ENCODE assay signal across 20 cellular contexts in genomic region chr9:128765499-128765898, GRCh38. TPM values are rescaled to one million over a fixed set of nuclear protein-coding genes. Genes with fewer than 3 reads are reported as not detected.
DNase-seq lines count a peak whose midpoint lies in the region; ATAC-seq, FAIRE-seq and TF ChIP-seq lines count a peak whose summit lies in the region.
"Had no signal": no experiment of that assay in that cellular context is flagged by ENCODE, and none has a peak within 500 bp of the region (broad histone marks: within the 10 kb centered on the region; RNA-seq: fewer than 3 reads in every experiment).

No MANE protein-coding gene starts in this region.

- peak overlapping the region; percentile 45 for H3K27ac Mint-ChIP-seq in CD4-positive, alpha-beta T cell
- peak overlapping the region; percentile 90; the same call in 1 of the 2 replicates for H3K27ac Mint-ChIP-seq in WTC11
- H3K27ac Mint-ChIP-seq: IgD-negative memory B cell had no signal

- H3K4me1 Mint-ChIP-seq in CD4-positive, alpha-beta T cell (ENCODE audit: low read depth) = peaks cover 62% of the 10 kb centered on the region
- H3K4me1 Mint-ChIP-seq in WTC11 = peaks cover 13% of the 10 kb centered on the region

- POLR2A ChIA-PET in CD4-positive, alpha-beta T cell (lab: Charles Lee) = no interaction called here
- POLR2A ChIA-PET in WTC11 (lab: Charles Lee) = interaction anchor here (1.0 kb wide), 1 partner anchor 41 kb away, joined by 4 read pairs; no protein-coding TSS in a partner anchor

- peaks cover 0 to 14% (median 6%) of the 10 kb centered on the region in 3 donors for H3K4me1 ChIP-seq in pancreas

- intact Hi-C loops in CD4-positive, alpha-beta T cell (cut with DNase I, micrococcal nuclease) = no loop called here
- intact Hi-C loops in pancreas (cut with DNase I) = no loop called here

- peaks cover 18% of the 10 kb centered on the region for H3K36me3 Mint-ChIP-seq in CD4-positive, alpha-beta T cell (ENCODE audit: low read depth)
- H3K36me3 Mint-ChIP-seq in WTC11 = no peaks in the 10 kb centered on the region; the same call in 1 of the 2 replicates
- H3K36me3 Mint-ChIP-seq: IgD-negative memory B cell had no signal

- no peaks in the 10 kb centered on the region for H3K9me3 ChIP-seq in CD4-positive, alpha-beta T cell (ENCODE audit: control insufficient read depth, low read length)
- H3K9me3 ChIP-seq in pancreas = no peaks in the 10 kb centered on the region

- ATAC-seq in CD4-positive, alpha-beta T cell (ENCODE audit: poor library complexity) = no peak
- ATAC-seq in WTC11 (no peak), left lobe of liver (peak; percentile 73), pancreas (peak in 3 of 4 donors; percentile 47 to 84 (median 53)), GM21381 (IDR thresholded peaks at IDR 0.05; ENCODE audit: unreplicated experiment) (no peak)
- ATAC-seq: HCT116 had no signal

- H3K27ac ChIP-seq in CD4-positive, alpha-beta T cell (ENCODE audit: low read depth, low read length) = no peak overlapping the region
- H3K27ac ChIP-seq in pancreas = no peak overlapping the region

- no peak for FAIRE-seq in pancreas (lab: Jason Lieb, UNC)
- FAIRE-seq: GM12892 had no signal

- H3K9me3 Mint-ChIP-seq in CD4-positive, alpha-beta T cell = no peaks in the 10 kb centered on the region
- H3K9me3 Mint-ChIP-seq in WTC11 = no peaks in the 10 kb centered on the region
- H3K9me3 Mint-ChIP-seq: CD4-positive, alpha-beta memory T cell; IgD-negative memory B cell had no signal

- no peaks in the 10 kb centered on the region for H3K27me3 ChIP-seq in CD4-positive, alpha-beta T cell (ENCODE audit: control insufficient read depth, insufficient read depth, low read length)
- H3K27me3 ChIP-seq in pancreas = no peaks in the 10 kb centered on the region

- no peaks in the 10 kb centered on the region for H3K27me3 Mint-ChIP-seq in CD4-positive, alpha-beta T cell
- H3K27me3 Mint-ChIP-seq in WTC11 (ENCODE audit: low read depth) = no peaks in the 10 kb centered on the region
- H3K27me3 Mint-ChIP-seq: CD4-positive, alpha-beta memory T cell had no signal

- no peak for DNase-seq in CD4-positive, alpha-beta T cell
- DNase-seq in WTC11 (ENCODE audit: low spot score) = no peak
- peak; percentile 68 for DNase-seq in left lobe of liver (ENCODE audit: low spot score)
- DNase-seq in pancreas = no peak
- DNase-seq in stimulated activated naive CD4-positive, alpha-beta T cell (lab: John Stamatoyannopoulos, UW) = no peak
- no peak for DNase-seq in stimulated activated CD8-positive, alpha-beta memory T cell treated with anti-CD3 and anti-CD28 coated beads, Interleukin-4, amount 100 ng/mL, for 48 hours
- no peak for DNase-seq in SW480 (ENCODE audit: low spot score)
- DNase-seq: CD4-positive, alpha-beta memory T cell; DMS153; GOT3; NCI-H1105; NCI-H146; NCI-H2029; NCI-H2227 treated with DMSO at 0.1 percent for 48 hours; NCI-H510A; NCI-H748 treated with DMSO at 0.1 percent for 48 hours had no signal

- no peak overlapping the region for H3K4me3 ChIP-seq in pancreas

- CTCF ChIA-PET in CD4-positive, alpha-beta T cell (lab: Charles Lee) = interaction anchor here (0.7 kb wide), 1 partner anchor 73 kb away, joined by 3 read pairs; no protein-coding TSS in a partner anchor
- CTCF ChIA-PET in WTC11 (lab: Charles Lee) = interaction anchor here (0.7 to 1.8 kb wide), 6 partner anchors 20 to 263 kb away, joined by 3 to 10 read pairs (median 4); partner anchors contain the start of genes PKN3, SH3GLB2 and SPOUT1

- no peak overlapping the region for H3K4me3 Mint-ChIP-seq in CD4-positive, alpha-beta T cell
- H3K4me3 Mint-ChIP-seq in WTC11 = no peak overlapping the region
- H3K4me3 Mint-ChIP-seq: CD4-positive, alpha-beta memory T cell had no signal

- WGBS in pancreas, 2 donors = 22 to 32% methylated on average over 3 of the region's 3 CpGs

- TF ChIP-seq CTCF in CD4-positive, alpha-beta T cell (IDR thresholded peaks at IDR 0.05) = no peak
- TF ChIP-seq CTCF in WTC11 (IDR thresholded peaks at IDR 0.05) (no peak), pancreas (IDR thresholded peaks at IDR 0.05) (no peak)

- no peaks in the 10 kb centered on the region for H3K36me3 ChIP-seq in pancreas

TF ChIP-seq in WTC11, 78 proteins besides CTCF, POLR2A, EP300 and RAD21:
- TF ChIP-seq ATF3 (CRISPR knock-in tag; conservative IDR thresholded peaks at IDR 0.05) (no peak), ZNF396 (CRISPR knock-in tag; IDR thresholded peaks at IDR 0.05; ENCODE audit: borderline replicate concordance) (no peak), SMAD4 (CRISPR knock-in tag; IDR thresholded peaks at IDR 0.05) (no peak)

RNA-seq across cellular contexts. Expression of gene ZER1, which starts 6.2 kb away (rescaled TPM):
- 10 to 100 TPM; 25.4 to 32.6 TPM for total RNA-seq in CD4-positive, alpha-beta T cell
- 20.6 to 24.5 TPM (median 23.8 TPM) in 3 replicates for total RNA-seq in WTC11 (2021)
- total RNA-seq in left lobe of liver = 15.6 TPM
- 10 to 100 TPM; 15.8 to 23.4 (median 17.9) TPM for total RNA-seq in pancreas
- polyA plus RNA-seq in pancreas = 10 to 100 TPM; 16.9 to 22.6 TPM

RNA-seq across cellular contexts. Expression of gene TBC1D13, which starts 21.6 kb away (rescaled TPM):
- total RNA-seq in CD4-positive, alpha-beta T cell = 10 to 100 TPM; 25.4 to 28.7 TPM
- total RNA-seq in WTC11 (2021) = 20.8 to 23.2 TPM (median 21.6 TPM) in 3 replicates
- total RNA-seq in left lobe of liver = 14.1 TPM
- 10 to 100 TPM; 10.9 to 18.5 (median 12.7) TPM for total RNA-seq in pancreas
- polyA plus RNA-seq in pancreas = 10 to 100 TPM; 15.7 to 17.2 TPM

RNA-seq across cellular contexts. Expression of gene ZDHHC12, which starts 41.6 kb away (rescaled TPM):
- 10 to 100 TPM; 22.0 to 23.7 TPM for total RNA-seq in CD4-positive, alpha-beta T cell
- total RNA-seq in WTC11 (2021) (39.7 to 46.3 TPM (median 45.2 TPM) in 3 replicates), left lobe of liver (22.9 TPM), pancreas (10 to 100 TPM; 18.3 to 31.5 (median 25.4) TPM)
- 10 to 100 TPM; 27.6 to 56.9 TPM for polyA plus RNA-seq in pancreas

RNA-seq across cellular contexts. Expression of gene ENDOG, which starts 52.8 kb away (rescaled TPM):
- 1 to 10 TPM; 3.2 to 3.7 TPM for total RNA-seq in CD4-positive, alpha-beta T cell
- 25.8 to 28.7 TPM (median 25.8 TPM) in 3 replicates for total RNA-seq in WTC11 (2021)
- total RNA-seq in left lobe of liver = 53.0 TPM
- 10 to 100 TPM; 12.2 to 23.0 (median 14.3) TPM for total RNA-seq in pancreas
- 10 to 100 TPM; 14.0 to 16.0 TPM for polyA plus RNA-seq in pancreas

Comparison
In these comparisons a context has a peak if more than half of its experiments do, and no peak if none do; other contexts are left out.
1. ATAC-seq: peak in left lobe of liver (single experiment) and pancreas (3 of 4); none in CD4-positive, alpha-beta T cell (single experiment), WTC11 (single experiment) and GM21381 (single experiment).